Comparison of ENCODE assay signal across 10 cellular contexts in genomic region chr10:102540023-102540422, GRCh38. TPM values are rescaled to one million over a fixed set of nuclear protein-coding genes. Genes with fewer than 3 reads are reported as not detected.
DNase-seq lines count a peak whose midpoint lies in the region; ATAC-seq, FAIRE-seq and TF ChIP-seq lines count a peak whose summit lies in the region.
"Had no signal": no experiment of that assay in that cellular context is flagged by ENCODE, and none has a peak within 500 bp of the region (broad histone marks: within the 10 kb centered on the region; RNA-seq: fewer than 3 reads in every experiment).

No MANE protein-coding gene starts in this region.

- peak; percentile 28 for TF ChIP-seq CTCF in HFF-Myc (IDR thresholded peaks at IDR 0.05; ENCODE audit: low read depth, low read length, missing control alignments)
- peak; percentile 21 for TF ChIP-seq CTCF in hepatocyte (IDR thresholded peaks at IDR 0.05; ENCODE audit: poor library complexity)

- no peaks in the 10 kb centered on the region for H3K4me1 ChIP-seq in hepatocyte (ENCODE audit: insufficient read depth)
- H3K4me1 ChIP-seq in CD8-positive, alpha-beta memory T cell (ENCODE audit: insufficient read depth, low read length) = no peaks in the 10 kb centered on the region

- no peak for FAIRE-seq in RCC 7860 (lab: Jason Lieb, UNC)

- H3K79me2 ChIP-seq in hepatocyte = peaks cover 38% of the 10 kb centered on the region

- no peaks in the 10 kb centered on the region for H3K27me3 ChIP-seq in hepatocyte
- H3K27me3 ChIP-seq in CD8-positive, alpha-beta memory T cell (ENCODE audit: insufficient read depth, low read length, poor library complexity, severe bottlenecking) = no peaks in the 10 kb centered on the region

- no peak overlapping the region for H3K4me2 ChIP-seq in hepatocyte

- peaks cover 3% of the 10 kb centered on the region for H4K20me1 ChIP-seq in hepatocyte (ENCODE audit: insufficient read depth, poor library complexity, severe bottlenecking)

- H3K4me1 Mint-ChIP-seq in CD8-positive, alpha-beta memory T cell = peaks cover 5 to 12% (median 6%) of the 10 kb centered on the region in 3 donors
- H3K4me1 Mint-ChIP-seq: nephron had no signal

- POLR2A ChIA-PET in CD8-positive, alpha-beta memory T cell (lab: Charles Lee) = no interaction called here

- H3K36me3 Mint-ChIP-seq in CD8-positive, alpha-beta memory T cell = peaks cover 0 to 14% (median 8%) of the 10 kb centered on the region in 3 donors

- no peaks in the 10 kb centered on the region for H3K36me3 ChIP-seq in hepatocyte (replicated peaks; ENCODE audit: insufficient read depth, low read depth)
- H3K36me3 ChIP-seq in CD8-positive, alpha-beta memory T cell (ENCODE audit: insufficient read depth, low read length) = no peaks in the 10 kb centered on the region

- CTCF ChIA-PET in CD8-positive, alpha-beta memory T cell (lab: Charles Lee) = no interaction called here

- H3K9me3 ChIP-seq in hepatocyte (ENCODE audit: low read depth) = no peaks in the 10 kb centered on the region
- H3K9me3 ChIP-seq in CD8-positive, alpha-beta memory T cell (ENCODE audit: low read length) = no peaks in the 10 kb centered on the region

- no peaks in the 10 kb centered on the region for H3K27me3 Mint-ChIP-seq in CD8-positive, alpha-beta memory T cell
- H3K27me3 Mint-ChIP-seq: CD4-positive, CD25-positive, alpha-beta regulatory T cell had no signal

- no peaks in the 10 kb centered on the region for H3K9me3 Mint-ChIP-seq in CD8-positive, alpha-beta memory T cell
- H3K9me3 Mint-ChIP-seq: CD4-positive, CD25-positive, alpha-beta regulatory T cell; nephron had no signal

- peak; percentile 4 for DNase-seq in NOMO-1 treated with DMSO at 0.1 percent for 48 hours (lab: John Stamatoyannopoulos, UW; ENCODE audit: unreplicated experiment)
- no peak for DNase-seq in NOMO-1 treated with dmso at 0.1 percent for 144 hours (lab: John Stamatoyannopoulos, UW; ENCODE audit: unreplicated experiment)
- no peak for DNase-seq in HFF-Myc (ENCODE audit: extremely low read depth, low read depth)
- DNase-seq in RCC 7860 (ENCODE audit: low spot score) = peak; percentile 21
- DNase-seq in hepatocyte (ENCODE audit: low spot score) = peak; percentile 18
- no peak for DNase-seq in CD8-positive, alpha-beta memory T cell
- DNase-seq in nucleus accumbens (lab: John Stamatoyannopoulos, UW) = no peak

- H2AFZ ChIP-seq in hepatocyte = no peak overlapping the region

- H3K4me3 ChIP-seq in HFF-Myc (replicated peaks; ENCODE audit: low read depth, low read length) (no peak overlapping the region), hepatocyte (no peak overlapping the region)
- no peak overlapping the region for H3K4me3 ChIP-seq in CD8-positive, alpha-beta memory T cell (ENCODE audit: low read length)

- WGBS in hepatocyte (ENCODE audit: low lambda C conversion rate, missing lambda C conversion rate) = 84% methylated on average over 1 of the region's 1 CpG

- H3K27ac Mint-ChIP-seq in CD8-positive, alpha-beta memory T cell = no peak overlapping the region
- H3K27ac Mint-ChIP-seq: CD4-positive, CD25-positive, alpha-beta regulatory T cell; nephron had no signal

- no peaks in the 10 kb centered on the region for H3K9me2 ChIP-seq in hepatocyte (replicated peaks; ENCODE audit: insufficient read depth)

- no peak overlapping the region for H3K27ac ChIP-seq in hepatocyte
- H3K27ac ChIP-seq in CD8-positive, alpha-beta memory T cell (ENCODE audit: low read depth, low read length) = no peak overlapping the region

- H3K4me3 Mint-ChIP-seq in CD8-positive, alpha-beta memory T cell = no peak overlapping the region
- H3K4me3 Mint-ChIP-seq: CD4-positive, CD25-positive, alpha-beta regulatory T cell; nephron had no signal

- ATAC-seq in GM21723 (IDR thresholded peaks at IDR 0.05; ENCODE audit: unreplicated experiment) = no peak

RNA-seq across cellular contexts. Expression of gene SUFU, which starts 36.3 kb away (rescaled TPM):
- 10.2 and 10.9 TPM in 2 replicates for total RNA-seq in hepatocyte
- 18.2 TPM in 2 replicates for polyA plus RNA-seq in hepatocyte
- 1 to 10 TPM; 7.5 to 8.3 TPM for total RNA-seq in CD8-positive, alpha-beta memory T cell
- polyA plus RNA-seq in CD8-positive, alpha-beta memory T cell = 8.3 TPM

RNA-seq across cellular contexts. Expression of gene ACTR1A, which starts 37.5 kb away (rescaled TPM):
- total RNA-seq in hepatocyte = 84.1 and 90.7 TPM in 2 replicates
- polyA plus RNA-seq in hepatocyte = 80.5 and 86.7 TPM in 2 replicates
- 10 to 100 TPM; 79.6 to 80.4 TPM for total RNA-seq in CD8-positive, alpha-beta memory T cell
- 76.4 TPM for polyA plus RNA-seq in CD8-positive, alpha-beta memory T cell

Comparison
In these comparisons a context has a peak if more than half of its experiments do, and no peak if none do; other contexts are left out.
1. DNase-seq: peak in NOMO-1 treated with DMSO at 0.1 percent for 48 hours (single experiment), RCC 7860 (single experiment) and hepatocyte (single experiment); none in NOMO-1 treated with dmso at 0.1 percent for 144 hours (single experiment), HFF-Myc (single experiment), CD8-positive, alpha-beta memory T cell (0 of 5) and nucleus accumbens (0 of 56).